In the genomic region with DNA sequence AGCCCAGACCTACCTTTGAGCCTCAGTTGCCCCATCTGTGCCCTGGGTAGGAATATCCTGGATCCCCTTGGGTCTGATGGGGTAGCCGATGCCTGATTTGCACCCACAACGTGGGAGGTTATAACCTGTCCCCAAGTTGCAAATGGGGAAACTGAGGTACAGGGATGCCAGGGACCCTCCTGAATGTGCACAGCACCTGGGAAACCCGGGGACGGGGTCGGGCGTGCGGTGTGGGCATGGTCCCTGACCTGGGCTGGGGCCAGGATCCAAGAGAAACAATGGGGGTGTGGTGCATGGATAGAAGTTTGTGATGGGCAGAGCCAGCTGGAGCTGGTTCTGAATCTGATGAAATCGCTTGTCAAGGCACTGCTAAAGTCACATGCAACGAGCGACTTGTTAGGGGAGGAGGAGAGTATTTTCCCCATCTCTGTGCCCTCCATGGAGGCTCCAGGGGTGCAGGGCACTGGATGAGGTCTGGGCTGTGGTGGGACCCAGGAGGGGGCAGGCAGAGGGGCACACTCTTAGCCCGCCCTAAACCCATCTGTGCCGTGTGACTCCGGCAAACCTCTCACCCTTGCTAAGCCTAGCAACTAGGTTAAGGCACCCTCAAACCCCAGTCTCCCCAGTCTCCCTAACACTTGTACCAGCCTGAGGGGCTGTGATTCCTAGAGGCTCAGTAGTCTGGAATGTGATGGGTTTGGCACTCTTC, we compare ENCODE assay signal across 6 cellular contexts. TPM values are rescaled to one million over a fixed set of nuclear protein-coding genes. Genes with fewer than 3 reads are reported as not detected.
A peak's percentile ranks its signal among the peaks of the same experiment; 100 is the strongest.
DNase-seq lines count a peak whose midpoint lies in the region; ATAC-seq and TF ChIP-seq lines count a peak whose summit lies in the region.

No MANE protein-coding gene starts in this region.

- H3K4me1 ChIP-seq in BLaER1 (peaks cover 41% of the 10 kb centered on the region), lower lobe of right lung (peaks cover 44% of the 10 kb centered on the region), ascending aorta (peaks cover 3 to 16% of the 10 kb centered on the region in 2 donors)
- peaks cover 9% of the 10 kb centered on the region for H3K4me1 ChIP-seq in effector memory CD4-positive, alpha-beta T cell (ENCODE audit: control insufficient read depth, insufficient read depth, low read length, poor library complexity, severe bottlenecking)

- H3K27me3 ChIP-seq in BLaER1 (peaks cover 32% of the 10 kb centered on the region; the same call in 1 of the 2 replicates), lower lobe of right lung (ENCODE audit: low read depth) (no peaks in the 10 kb centered on the region), ascending aorta (no peaks in the 10 kb centered on the region)
- H3K27me3 ChIP-seq in effector memory CD4-positive, alpha-beta T cell (replicated peaks; ENCODE audit: control insufficient read depth, insufficient read depth, low read length, poor library complexity, severe bottlenecking) = peaks cover 14% of the 10 kb centered on the region

- no peak for TF ChIP-seq CTCF in lower lobe of right lung (IDR thresholded peaks at IDR 0.05)
- no peak for TF ChIP-seq CTCF in ascending aorta (IDR thresholded peaks at IDR 0.05)

- no peak for DNase-seq in lower lobe of right lung
- DNase-seq in effector memory CD4-positive, alpha-beta T cell = no peak
- no peak for DNase-seq in ascending aorta (ENCODE audit: low spot score in 2 of 2)
- DNase-seq in stimulated activated naive B cell treated with anti-CD40 and anti-IgM and Interleukin-4, amounts not matched to agents 10 μg/mL and 1 μg/mL and 100 μg/mL, for 72 hours = no peak

- peak overlapping the region; percentile 78 for H3K4me2 ChIP-seq in BLaER1

- ATAC-seq in SK-N-SH treated with all-trans-retinoic acid at 6 μM for 48 hours = no peak
- ATAC-seq in lower lobe of right lung = no peak
- no peak for ATAC-seq in stimulated activated naive B cell treated with anti-CD40 and anti-IgM and Interleukin-4, amounts not matched to agents 10 μg/mL and 1 μg/mL and 100 μg/mL, for 72 hours (replicated peaks)

- no peaks in the 10 kb centered on the region for H4K20me1 ChIP-seq in BLaER1

- no peak overlapping the region for H3K4me3 Mint-ChIP-seq in stimulated activated naive B cell treated with anti-CD40 and anti-IgM and Interleukin-4, amounts not matched to agents 10 μg/mL and 1 μg/mL and 100 μg/mL, for 72 hours

- H3K9me3 ChIP-seq in BLaER1 (no peaks in the 10 kb centered on the region), lower lobe of right lung (no peaks in the 10 kb centered on the region), ascending aorta (no peaks in the 10 kb centered on the region)
- H3K9me3 ChIP-seq in effector memory CD4-positive, alpha-beta T cell (ENCODE audit: control insufficient read depth, low read length) = no peaks in the 10 kb centered on the region

- H3K27ac Mint-ChIP-seq in stimulated activated naive B cell treated with anti-CD40 and anti-IgM and Interleukin-4, amounts not matched to agents 10 μg/mL and 1 μg/mL and 100 μg/mL, for 72 hours = no peak overlapping the region

- H3K36me3 Mint-ChIP-seq in stimulated activated naive B cell treated with anti-CD40 and anti-IgM and Interleukin-4, amounts not matched to agents 10 μg/mL and 1 μg/mL and 100 μg/mL, for 72 hours = peaks cover 6 to 9% of the 10 kb centered on the region in 2 donors

- H3K27me3 Mint-ChIP-seq in stimulated activated naive B cell treated with anti-CD40 and anti-IgM and Interleukin-4, amounts not matched to agents 10 μg/mL and 1 μg/mL and 100 μg/mL, for 72 hours = peaks cover 14 to 45% of the 10 kb centered on the region in 2 donors

- peaks cover 0 to 4% of the 10 kb centered on the region in 2 donors for H3K9me3 Mint-ChIP-seq in stimulated activated naive B cell treated with anti-CD40 and anti-IgM and Interleukin-4, amounts not matched to agents 10 μg/mL and 1 μg/mL and 100 μg/mL, for 72 hours

- no peak overlapping the region for H3K27ac ChIP-seq in BLaER1
- peak overlapping the region; percentile 55 for H3K27ac ChIP-seq in lower lobe of right lung
- H3K27ac ChIP-seq in effector memory CD4-positive, alpha-beta T cell (ENCODE audit: insufficient read depth, low read length, poor library complexity, severe bottlenecking) = no peak overlapping the region
- H3K27ac ChIP-seq in ascending aorta = no peak overlapping the region

- H3K4me1 Mint-ChIP-seq in stimulated activated naive B cell treated with anti-CD40 and anti-IgM and Interleukin-4, amounts not matched to agents 10 μg/mL and 1 μg/mL and 100 μg/mL, for 72 hours = peaks cover 9 to 38% of the 10 kb centered on the region in 2 donors

- H3K9ac ChIP-seq in BLaER1 = no peak overlapping the region

- H3K4me3 ChIP-seq in BLaER1 = no peak overlapping the region
- peak overlapping the region; percentile 53 for H3K4me3 ChIP-seq in lower lobe of right lung
- no peak overlapping the region for H3K4me3 ChIP-seq in effector memory CD4-positive, alpha-beta T cell (ENCODE audit: insufficient read depth, low read depth, low read length, poor library complexity, severe bottlenecking)
- H3K4me3 ChIP-seq in ascending aorta = peak overlapping the region in 1 of 2 donors; percentile 24

- intact Hi-C loops in lower lobe of right lung (cut with DNase I) (no loop called here), ascending aorta (cut with DNase I) (no loop called here)

- H3K36me3 ChIP-seq in BLaER1 (no peaks in the 10 kb centered on the region), lower lobe of right lung (peaks cover 7% of the 10 kb centered on the region), ascending aorta (no peaks in the 10 kb centered on the region)
- no peaks in the 10 kb centered on the region for H3K36me3 ChIP-seq in effector memory CD4-positive, alpha-beta T cell (ENCODE audit: control insufficient read depth, insufficient read depth, low read length)

TF ChIP-seq in SK-N-SH treated with all-trans-retinoic acid at 6 μM for 48 hours, 23 proteins besides CTCF, POLR2A, EP300 and RAD21:
- TF ChIP-seq ESRRG (CRISPR knock-in tag; IDR thresholded peaks at IDR 0.05) (no peak), ZFP3 (CRISPR knock-in tag; IDR thresholded peaks at IDR 0.05) (peak; percentile 76), OSR1 (CRISPR knock-in tag; IDR thresholded peaks at IDR 0.05) (no peak)
TF ChIP-seq in SK-N-SH treated with all-trans-retinoic acid at 6 μM for 48 hours: peak in this region for 1.

RNA-seq across cellular contexts. Expression of gene GDF15, which starts 0.7 kb away (rescaled TPM):
- total RNA-seq in lower lobe of right lung = 21.2 TPM
- total RNA-seq in ascending aorta = 8.5 TPM

RNA-seq across cellular contexts. Expression of gene LRRC25, which starts 10.7 kb away (rescaled TPM):
- total RNA-seq in lower lobe of right lung = 35.4 TPM
- 6.9 TPM for total RNA-seq in ascending aorta

RNA-seq across cellular contexts. Expression of gene SSBP4, which starts 32.5 kb away (rescaled TPM):
- total RNA-seq in lower lobe of right lung = 65.6 TPM
- 233 TPM for total RNA-seq in ascending aorta

RNA-seq across cellular contexts. Expression of gene PGPEP1, which starts 46.3 kb away (rescaled TPM):
- total RNA-seq in lower lobe of right lung (40.9 TPM), ascending aorta (14.8 TPM)

RNA-seq across cellular contexts. Expression of gene ISYNA1, which starts 51.2 kb away (rescaled TPM):
- total RNA-seq in lower lobe of right lung = 30.6 TPM
- total RNA-seq in ascending aorta = 93.1 TPM
